15 cellular contexts compared by ENCODE assay signal in genomic region chrX:127038065-127038464, GRCh38.
DNase-seq lines count a peak whose midpoint lies in the region; ATAC-seq and TF ChIP-seq lines count a peak whose summit lies in the region.
"Had no signal": no experiment of that assay in that cellular context is flagged by ENCODE, and none has a peak within 500 bp of the region (broad histone marks: within the 10 kb centered on the region; RNA-seq: fewer than 3 reads in every experiment).

No MANE protein-coding gene starts in this region.

- H3K27ac ChIP-seq in adrenal gland (no peak overlapping the region), mesendoderm (ENCODE audit: low read depth, low read length) (no peak overlapping the region)
- H3K27ac ChIP-seq: A549, RWPE1, transverse colon had no signal

- H4K8ac ChIP-seq in mesendoderm (ENCODE audit: low read depth, low read length), result no peak overlapping the region

- no peak overlapping the region for H3K27ac Mint-ChIP-seq in natural killer cell treated with Interleukin-12 subunit alpha and Interleukin-12 subunit beta and Interleukin-15 and Interleukin-18, amount 100 ng/mL, for 72 hours
- H3K27ac Mint-ChIP-seq: activated naive CD4-positive, alpha-beta T cell treated with anti-CD3 and anti-CD28 coated beads, Interleukin-2, amount 10 ng/mL, durations not matched to agents 7 days and 5 days; natural killer cell had no signal

- no peak overlapping the region for H2BK120ac ChIP-seq in mesendoderm (ENCODE audit: low read depth, low read length)

- ATAC-seq in HG03280 (IDR thresholded peaks at IDR 0.05; ENCODE audit: unreplicated experiment), result no peak
- no peak for ATAC-seq in natural killer cell treated with Interleukin-12 subunit alpha and Interleukin-12 subunit beta and Interleukin-15 and Interleukin-18, amount 100 ng/mL, for 72 hours
- ATAC-seq: A549, natural killer cell had no signal

- TF ChIP-seq CTCF in adrenal gland (IDR thresholded peaks at IDR 0.05), result peak; percentile 19 to 58 (median 56)

- 19 to 35% (median 23%) methylated on average over 1 of the region's 1 CpG for WGBS in adrenal gland, 4 donors
- no CpG with 5 or more reads among the region's 1 CpG for WGBS in mesendoderm (ENCODE audit: extremely low coverage, insufficient coverage, low lambda C conversion rate)

- no peak overlapping the region for H3K4me3 Mint-ChIP-seq in natural killer cell treated with Interleukin-12 subunit alpha and Interleukin-12 subunit beta and Interleukin-15 and Interleukin-18, amount 100 ng/mL, for 72 hours
- H3K4me3 Mint-ChIP-seq: activated naive CD4-positive, alpha-beta T cell treated with anti-CD3 and anti-CD28 coated beads, Interleukin-2, amount 10 ng/mL, durations not matched to agents 7 days and 5 days; natural killer cell had no signal

- H3K9me3 Mint-ChIP-seq in natural killer cell treated with Interleukin-12 subunit alpha and Interleukin-12 subunit beta and Interleukin-15 and Interleukin-18, amount 100 ng/mL, for 72 hours, result peaks cover 4% of the 10 kb centered on the region
- H3K9me3 Mint-ChIP-seq: activated naive CD4-positive, alpha-beta T cell treated with anti-CD3 and anti-CD28 coated beads, Interleukin-2, amount 10 ng/mL, durations not matched to agents 7 days and 5 days had no signal

- no peak overlapping the region for H3K23ac ChIP-seq in mesendoderm (ENCODE audit: low read length)

- intact Hi-C loops in adrenal gland (cut with DNase I), result no loop called here

- H3K56ac ChIP-seq in mesendoderm (ENCODE audit: low read length), result no peak overlapping the region

- H3K4me3 ChIP-seq in adrenal gland, result no peak overlapping the region
- no peak overlapping the region for H3K4me3 ChIP-seq in mesendoderm (ENCODE audit: low read length)
- H3K4me3 ChIP-seq: A549, transverse colon had no signal

- H3K27me3 ChIP-seq in adrenal gland (no peaks in the 10 kb centered on the region), mesendoderm (ENCODE audit: insufficient read depth, low read length, poor library complexity) (no peaks in the 10 kb centered on the region)
- H3K27me3 ChIP-seq: transverse colon had no signal

- H3K27me3 Mint-ChIP-seq in natural killer cell treated with Interleukin-12 subunit alpha and Interleukin-12 subunit beta and Interleukin-15 and Interleukin-18, amount 100 ng/mL, for 72 hours, result peaks cover 0 to 2% of the 10 kb centered on the region in 2 donors
- H3K27me3 Mint-ChIP-seq: activated naive CD4-positive, alpha-beta T cell treated with anti-CD3 and anti-CD28 coated beads, Interleukin-2, amount 10 ng/mL, durations not matched to agents 7 days and 5 days had no signal

- no peak overlapping the region for H2BK15ac ChIP-seq in mesendoderm (replicated peaks; ENCODE audit: low read depth)

- TF ChIP-seq POLR2A in adrenal gland (IDR thresholded peaks at IDR 0.05), result no peak

- H3K4me1 ChIP-seq in adrenal gland (replicated peaks in 1 of 2), result no peaks in the 10 kb centered on the region
- no peaks in the 10 kb centered on the region for H3K4me1 ChIP-seq in mesendoderm (ENCODE audit: control insufficient read depth, low read depth, low read length)
- H3K4me1 ChIP-seq: A549, transverse colon had no signal

- no peak overlapping the region for H4K5ac ChIP-seq in mesendoderm (ENCODE audit: low read length)

- H3K18ac ChIP-seq in mesendoderm (ENCODE audit: low read length), result no peak overlapping the region

- H3K36me3 Mint-ChIP-seq in natural killer cell treated with Interleukin-12 subunit alpha and Interleukin-12 subunit beta and Interleukin-15 and Interleukin-18, amount 100 ng/mL, for 72 hours, result no peaks in the 10 kb centered on the region
- H3K36me3 Mint-ChIP-seq: activated naive CD4-positive, alpha-beta T cell treated with anti-CD3 and anti-CD28 coated beads, Interleukin-2, amount 10 ng/mL, durations not matched to agents 7 days and 5 days; natural killer cell had no signal

- in situ Hi-C loops in KBM-7 (cut with MboI; ENCODE audit: low pct_unique_long_range_greater_than_20kb, low sequenced_read_pairs), result no loop called here

- H2AK5ac ChIP-seq in mesendoderm (ENCODE audit: low read length), result no peak overlapping the region

- DNase-seq in NCI-H2081 (lab: John Stamatoyannopoulos, UW) (peak; percentile 15 to 25), NCI-H2081 treated with DMSO at 0.1 percent for 48 hours (lab: John Stamatoyannopoulos, UW) (no peak), KBM-7 (peak; percentile 4), adrenal gland (no peak), mesendoderm (peak; percentile 9), NCI-H1092 (lab: John Stamatoyannopoulos, UW) (no peak)
- DNase-seq in natural killer cell treated with Interleukin-12 subunit alpha and Interleukin-12 subunit beta and Interleukin-15 and Interleukin-18, amount 100 ng/mL, for 72 hours (ENCODE audit: low spot score), result no peak
- DNase-seq: activated naive CD4-positive, alpha-beta T cell treated with anti-CD3 and anti-CD28 coated beads, Interleukin-2, amount 10 ng/mL, durations not matched to agents 7 days and 5 days; HCEC 1CT; natural killer cell; NCI-H187; transverse colon had no signal

- H3K4me1 Mint-ChIP-seq in natural killer cell treated with Interleukin-12 subunit alpha and Interleukin-12 subunit beta and Interleukin-15 and Interleukin-18, amount 100 ng/mL, for 72 hours (ENCODE audit: low read depth in 2 of 2), result peaks cover 0 to 3% of the 10 kb centered on the region in 2 donors
- H3K4me1 Mint-ChIP-seq: activated naive CD4-positive, alpha-beta T cell treated with anti-CD3 and anti-CD28 coated beads, Interleukin-2, amount 10 ng/mL, durations not matched to agents 7 days and 5 days; natural killer cell had no signal

- no peak overlapping the region for H3K9ac ChIP-seq in mesendoderm (ENCODE audit: low read length)

- no peak overlapping the region for H3K4me2 ChIP-seq in mesendoderm (ENCODE audit: low read length)
- H3K4me2 ChIP-seq: A549 had no signal

- no peaks in the 10 kb centered on the region for H3K9me3 ChIP-seq in adrenal gland (replicated peaks in 1 of 3)
- H3K9me3 ChIP-seq: A549, transverse colon had no signal

- no peak overlapping the region for H2BK5ac ChIP-seq in mesendoderm (ENCODE audit: low read length)

- no peak overlapping the region for H3K4ac ChIP-seq in mesendoderm (ENCODE audit: low read depth, low read length)

- no peaks in the 10 kb centered on the region for H3K36me3 ChIP-seq in adrenal gland (replicated peaks in 1 of 2)
- no peaks in the 10 kb centered on the region for H3K36me3 ChIP-seq in mesendoderm (ENCODE audit: control insufficient read depth, insufficient read depth, low read length)
- H3K36me3 ChIP-seq: transverse colon had no signal

- no peaks in the 10 kb centered on the region for H3K79me1 ChIP-seq in mesendoderm (ENCODE audit: low read length)

- H3K79me2 ChIP-seq in mesendoderm (ENCODE audit: control insufficient read depth, insufficient read depth, low read length), result no peaks in the 10 kb centered on the region

Comparison
In these comparisons a context has a peak if more than half of its experiments do, and no peak if none do; other contexts are left out.
1. DNase-seq: peak in NCI-H2081 (2 of 2), KBM-7 (single experiment) and mesendoderm (single experiment); none in NCI-H2081 treated with DMSO at 0.1 percent for 48 hours (single experiment), adrenal gland (0 of 7), NCI-H1092 (single experiment) and natural killer cell treated with Interleukin-12 subunit alpha and Interleukin-12 subunit beta and Interleukin-15 and Interleukin-18, amount 100 ng/mL, for 72 hours (single experiment).